9 cellular contexts compared by ENCODE assay signal in genomic region chr19:33225458-33225925, GRCh38. TPM values are rescaled to one million over a fixed set of nuclear protein-coding genes. Genes with fewer than 3 reads are reported as not detected.
DNase-seq lines count a peak whose midpoint lies in the region; ATAC-seq, FAIRE-seq and TF ChIP-seq lines count a peak whose summit lies in the region.
"Had no signal": no experiment of that assay in that cellular context is flagged by ENCODE, and none has a peak within 500 bp of the region (broad histone marks: within the 10 kb centered on the region; RNA-seq: fewer than 3 reads in every experiment).

TSS of gene SLC7A10 (minus strand) at chr19:33225850. CDS start at chr19:33225703, 147 bp downstream.

- no peak within 1 kb of the TSS; the same call in 1 of the 2 replicates for H3K14ac ChIP-seq in H9 (ENCODE audit: insufficient read depth, low read length)

- H3K56ac ChIP-seq in H9 (ENCODE audit: insufficient read length, low read depth, low read length), result no peak within 1 kb of the TSS

- H3K4me1 Mint-ChIP-seq in H9 (peaks cover 8 to 10% of the 10 kb centered on the region in 2 experiments; a peak in 3 of 4 replicates), activated B cell treated with CpG ODN at 0.5 μM for 24 hours (peaks cover 11% of the 10 kb centered on the region)

- no peaks in the 10 kb centered on the region for H4K20me1 ChIP-seq in H9 (ENCODE audit: control insufficient read depth, insufficient read depth, insufficient read length)

- no peaks in the 10 kb centered on the region for H3K9me3 ChIP-seq in H9 (ENCODE audit: control insufficient read depth, low read depth, low read length)
- H3K9me3 ChIP-seq in iPS-15b (ENCODE audit: control insufficient read depth, insufficient read depth, low read length), result no peaks in the 10 kb centered on the region

- H3K4ac ChIP-seq in H9 (ENCODE audit: low read depth, low read length), result no peak within 1 kb of the TSS

- H3K79me1 ChIP-seq in H9 (ENCODE audit: insufficient read depth, low read depth, low read length, poor library complexity, severe bottlenecking), result no peaks in the 10 kb centered on the region

- H3K27me3 ChIP-seq in H9 (ENCODE audit: insufficient read depth, low read length) (peaks cover 17% of the 10 kb centered on the region; the same call in 1 of the 2 replicates), iPS-15b (ENCODE audit: control insufficient read depth, insufficient read depth, low read length) (peaks cover 34% of the 10 kb centered on the region)

- peaks cover 10% of the 10 kb centered on the region for H3K23me2 ChIP-seq in H9 (ENCODE audit: insufficient read length, low read depth, low read length, poor library complexity, severe bottlenecking)

- H2BK15ac ChIP-seq in H9 (ENCODE audit: low read depth, low read length), result no peak within 1 kb of the TSS; the same call in 1 of the 2 replicates

- no peak within 1 kb of the TSS for H3T11ph ChIP-seq in H9 (ENCODE audit: low read length)

- H3K9me3 Mint-ChIP-seq in H9 (peaks cover 22 to 23% of the 10 kb centered on the region in 2 experiments), activated B cell treated with CpG ODN at 0.5 μM for 24 hours (peaks cover 14% of the 10 kb centered on the region)

- no peak within 1 kb of the TSS for H3K23ac ChIP-seq in H9 (ENCODE audit: insufficient read length, low read depth, low read length)

- no CpG with 5 or more reads among the region's 62 CpGs for WGBS in H9 (ENCODE audit: extremely low coverage, insufficient read length, low lambda C conversion rate)

- H3K27ac Mint-ChIP-seq in H9 (no peak within 1 kb of the TSS; a peak in 1 of 7 replicates), activated B cell treated with CpG ODN at 0.5 μM for 24 hours (no peak within 1 kb of the TSS)

- H3K18ac ChIP-seq in H9 (ENCODE audit: insufficient read length, low read depth, low read length), result peak within 1 kb of the TSS; percentile 7

- CTCF ChIA-PET in activated B cell treated with CpG ODN at 0.5 μM for 24 hours (lab: Charles Lee), result no interaction called here

- ATAC-seq in activated B cell treated with CpG ODN at 0.5 μM for 24 hours (ENCODE audit: low read depth) (no peak), GM21360 (IDR thresholded peaks at IDR 0.05; ENCODE audit: unreplicated experiment) (no peak)

- H3K9ac ChIP-seq in H9 (ENCODE audit: extremely low read depth, insufficient read length, low read length) (no peak within 1 kb of the TSS), iPS-15b (ENCODE audit: low read depth, low read length) (no peak within 1 kb of the TSS)

- no peak within 1 kb of the TSS for H3K27ac ChIP-seq in H9 (ENCODE audit: insufficient read length, low read depth, low read length)

- H2BK5ac ChIP-seq in H9 (ENCODE audit: insufficient read length, low read length), result no peak within 1 kb of the TSS

- TF ChIP-seq CTCF in H9 (conservative IDR thresholded peaks at IDR 0.05) (peak; percentile 21; the same call in 1 of the 3 replicates), activated B cell treated with CpG ODN at 0.5 μM for 24 hours (IDR thresholded peaks at IDR 0.05) (no peak), retinal pigment epithelial cell (conservative IDR thresholded peaks at IDR 0.05; ENCODE audit: low read depth, low read length) (no peak)

- H2AFZ ChIP-seq in H9 (ENCODE audit: low read length), result no peak within 1 kb of the TSS

- H2AK5ac ChIP-seq in H9 (ENCODE audit: insufficient read length, low read length), result no peak within 1 kb of the TSS

- no peak within 1 kb of the TSS for H2BK120ac ChIP-seq in H9 (ENCODE audit: low read depth, low read length, poor library complexity, severe bottlenecking)

- H4K5ac ChIP-seq in H9 (ENCODE audit: insufficient read length, low read depth, low read length), result no peak within 1 kb of the TSS

- H3K36me3 Mint-ChIP-seq in H9 (ENCODE audit: insufficient read depth in 1 of 3, low read depth in 3 of 3), result peaks cover 6 to 17% (median 7%) of the 10 kb centered on the region in 3 experiments; a peak in 5 of 7 replicates
- H3K36me3 Mint-ChIP-seq in activated B cell treated with CpG ODN at 0.5 μM for 24 hours (ENCODE audit: low read depth), result peaks cover 10% of the 10 kb centered on the region

- H3K27me3 Mint-ChIP-seq in H9 (ENCODE audit: low read depth) (peaks cover 70% of the 10 kb centered on the region), activated B cell treated with CpG ODN at 0.5 μM for 24 hours (peaks cover 58% of the 10 kb centered on the region)

- no peaks in the 10 kb centered on the region for H3K79me2 ChIP-seq in H9 (ENCODE audit: insufficient read depth, low read length)

- FAIRE-seq in RCC 7860 (lab: Jason Lieb, UNC), result no peak

- no peak for DNase-seq in H9
- DNase-seq in activated B cell treated with CpG ODN at 0.5 μM for 24 hours, result no peak
- DNase-seq in retinal pigment epithelial cell (ENCODE audit: low read depth), result no peak
- no peak for DNase-seq in RCC 7860 (ENCODE audit: low spot score)
- no peak for DNase-seq in NCI-H526 treated with DMSO at 0.1 percent for 48 hours (lab: John Stamatoyannopoulos, UW)
- DNase-seq in effector CD4-positive, alpha-beta T cell, result no peak
- DNase-seq: NK-92 treated with Interleukin-12 subunit alpha and Interleukin-12 subunit beta, amount 100 ng/mL, for 24 hours had no signal

- H2BK12ac ChIP-seq in H9 (ENCODE audit: insufficient read length, low read depth, low read length), result no peak within 1 kb of the TSS

- H3K4me3 Mint-ChIP-seq in H9 (peak within 1 kb of the TSS; percentile 69 to 85), activated B cell treated with CpG ODN at 0.5 μM for 24 hours (peak within 1 kb of the TSS; percentile 68)

- no peak within 1 kb of the TSS for H4K8ac ChIP-seq in H9 (replicated peaks; ENCODE audit: insufficient read length, low read depth, low read length)

- H3K4me1 ChIP-seq in H9 (ENCODE audit: insufficient read depth, low read length) (no peaks in the 10 kb centered on the region), iPS-15b (ENCODE audit: control insufficient read depth, insufficient read depth, low read length) (peaks cover 3% of the 10 kb centered on the region)

- peak within 1 kb of the TSS; percentile 65 for H3K4me3 ChIP-seq in iPS-15b (ENCODE audit: low read depth, low read length)
- H3K4me3 ChIP-seq in retinal pigment epithelial cell (ENCODE audit: low read length), result peak within 1 kb of the TSS; percentile 17

- no peaks in the 10 kb centered on the region for H3K36me3 ChIP-seq in iPS-15b (ENCODE audit: control insufficient read depth, insufficient read depth, low read length)

- H2BK20ac ChIP-seq in H9 (ENCODE audit: low read depth, low read length, poor library complexity, severe bottlenecking), result no peak within 1 kb of the TSS

- peak within 1 kb of the TSS; percentile 71 for H3K4me2 ChIP-seq in H9 (ENCODE audit: insufficient read depth, insufficient read length, low read length)

- H4K91ac ChIP-seq in H9 (ENCODE audit: insufficient read length, low read depth, low read length), result no peak within 1 kb of the TSS

- POLR2A ChIA-PET in activated B cell treated with CpG ODN at 0.5 μM for 24 hours (lab: Charles Lee), result no interaction called here

- intact Hi-C loops in activated B cell treated with CpG ODN at 0.5 μM for 24 hours (cut with micrococcal nuclease), result no loop called here

RNA-seq across cellular contexts. Expression of gene SLC7A10, which starts in this region (rescaled TPM):
- total RNA-seq in H9 (2021) (2.5 and 2.9 TPM in 2 replicates), activated B cell treated with CpG ODN at 0.5 μM for 24 hours (not detected in 2 replicates)
